ENCODE assay signal across 1 cellular context in genomic region chr17:29929006-29929543, GRCh38.
TF ChIP-seq lines count a peak whose summit lies in the region.

No MANE protein-coding gene starts in this region.

TF ChIP-seq in GM23338, 12 proteins besides CTCF, POLR2A, EP300 and RAD21 (continued from another document):
- TF ChIP-seq, protein P1, sequence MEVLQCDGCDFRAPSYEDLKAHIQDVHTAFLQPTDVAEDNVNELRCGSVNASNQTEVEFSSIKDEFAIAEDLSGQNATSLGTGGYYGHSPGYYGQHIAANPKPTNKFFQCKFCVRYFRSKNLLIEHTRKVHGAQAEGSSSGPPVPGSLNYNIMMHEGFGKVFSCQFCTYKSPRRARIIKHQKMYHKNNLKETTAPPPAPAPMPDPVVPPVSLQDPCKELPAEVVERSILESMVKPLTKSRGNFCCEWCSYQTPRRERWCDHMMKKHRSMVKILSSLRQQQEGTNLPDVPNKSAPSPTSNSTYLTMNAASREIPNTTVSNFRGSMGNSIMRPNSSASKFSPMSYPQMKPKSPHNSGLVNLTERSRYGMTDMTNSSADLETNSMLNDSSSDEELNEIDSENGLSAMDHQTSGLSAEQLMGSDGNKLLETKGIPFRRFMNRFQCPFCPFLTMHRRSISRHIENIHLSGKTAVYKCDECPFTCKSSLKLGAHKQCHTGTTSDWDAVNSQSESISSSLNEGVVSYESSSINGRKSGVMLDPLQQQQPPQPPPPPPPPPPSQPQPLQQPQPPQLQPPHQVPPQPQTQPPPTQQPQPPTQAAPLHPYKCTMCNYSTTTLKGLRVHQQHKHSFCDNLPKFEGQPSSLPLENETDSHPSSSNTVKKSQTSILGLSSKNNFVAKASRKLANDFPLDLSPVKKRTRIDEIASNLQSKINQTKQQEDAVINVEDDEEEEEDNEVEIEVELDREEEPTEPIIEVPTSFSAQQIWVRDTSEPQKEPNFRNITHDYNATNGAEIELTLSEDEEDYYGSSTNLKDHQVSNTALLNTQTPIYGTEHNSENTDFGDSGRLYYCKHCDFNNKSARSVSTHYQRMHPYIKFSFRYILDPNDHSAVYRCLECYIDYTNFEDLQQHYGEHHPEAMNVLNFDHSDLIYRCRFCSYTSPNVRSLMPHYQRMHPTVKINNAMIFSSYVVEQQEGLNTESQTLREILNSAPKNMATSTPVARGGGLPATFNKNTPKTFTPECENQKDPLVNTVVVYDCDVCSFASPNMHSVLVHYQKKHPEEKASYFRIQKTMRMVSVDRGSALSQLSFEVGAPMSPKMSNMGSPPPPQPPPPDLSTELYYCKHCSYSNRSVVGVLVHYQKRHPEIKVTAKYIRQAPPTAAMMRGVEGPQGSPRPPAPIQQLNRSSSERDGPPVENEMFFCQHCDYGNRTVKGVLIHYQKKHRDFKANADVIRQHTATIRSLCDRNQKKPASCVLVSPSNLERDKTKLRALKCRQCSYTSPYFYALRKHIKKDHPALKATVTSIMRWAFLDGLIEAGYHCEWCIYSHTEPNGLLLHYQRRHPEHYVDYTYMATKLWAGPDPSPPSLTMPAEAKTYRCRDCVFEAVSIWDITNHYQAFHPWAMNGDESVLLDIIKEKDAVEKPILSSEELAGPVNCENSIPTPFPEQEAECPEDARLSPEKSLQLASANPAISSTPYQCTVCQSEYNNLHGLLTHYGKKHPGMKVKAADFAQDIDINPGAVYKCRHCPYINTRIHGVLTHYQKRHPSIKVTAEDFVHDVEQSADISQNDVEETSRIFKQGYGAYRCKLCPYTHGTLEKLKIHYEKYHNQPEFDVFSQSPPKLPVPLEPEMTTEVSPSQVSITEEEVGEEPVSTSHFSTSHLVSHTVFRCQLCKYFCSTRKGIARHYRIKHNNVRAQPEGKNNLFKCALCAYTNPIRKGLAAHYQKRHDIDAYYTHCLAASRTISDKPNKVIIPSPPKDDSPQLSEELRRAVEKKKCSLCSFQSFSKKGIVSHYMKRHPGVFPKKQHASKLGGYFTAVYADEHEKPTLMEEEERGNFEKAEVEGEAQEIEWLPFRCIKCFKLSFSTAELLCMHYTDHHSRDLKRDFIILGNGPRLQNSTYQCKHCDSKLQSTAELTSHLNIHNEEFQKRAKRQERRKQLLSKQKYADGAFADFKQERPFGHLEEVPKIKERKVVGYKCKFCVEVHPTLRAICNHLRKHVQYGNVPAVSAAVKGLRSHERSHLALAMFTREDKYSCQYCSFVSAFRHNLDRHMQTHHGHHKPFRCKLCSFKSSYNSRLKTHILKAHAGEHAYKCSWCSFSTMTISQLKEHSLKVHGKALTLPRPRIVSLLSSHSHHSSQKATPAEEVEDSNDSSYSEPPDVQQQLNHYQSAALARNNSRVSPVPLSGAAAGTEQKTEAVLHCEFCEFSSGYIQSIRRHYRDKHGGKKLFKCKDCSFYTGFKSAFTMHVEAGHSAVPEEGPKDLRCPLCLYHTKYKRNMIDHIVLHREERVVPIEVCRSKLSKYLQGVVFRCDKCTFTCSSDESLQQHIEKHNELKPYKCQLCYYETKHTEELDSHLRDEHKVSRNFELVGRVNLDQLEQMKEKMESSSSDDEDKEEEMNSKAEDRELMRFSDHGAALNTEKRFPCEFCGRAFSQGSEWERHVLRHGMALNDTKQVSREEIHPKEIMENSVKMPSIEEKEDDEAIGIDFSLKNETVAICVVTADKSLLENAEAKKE (CRISPR knock-in tag; IDR thresholded peaks at IDR 0.05), result no peak
- TF ChIP-seq REST (IDR thresholded peaks at IDR 0.05; ENCODE audit: unreplicated experiment) (no peak), EZH2phosphoT487 (IDR thresholded peaks at IDR 0.05; ENCODE audit: unreplicated experiment) (no peak)
